ENCODE assay signal across 38 cellular contexts in the genomic region with DNA sequence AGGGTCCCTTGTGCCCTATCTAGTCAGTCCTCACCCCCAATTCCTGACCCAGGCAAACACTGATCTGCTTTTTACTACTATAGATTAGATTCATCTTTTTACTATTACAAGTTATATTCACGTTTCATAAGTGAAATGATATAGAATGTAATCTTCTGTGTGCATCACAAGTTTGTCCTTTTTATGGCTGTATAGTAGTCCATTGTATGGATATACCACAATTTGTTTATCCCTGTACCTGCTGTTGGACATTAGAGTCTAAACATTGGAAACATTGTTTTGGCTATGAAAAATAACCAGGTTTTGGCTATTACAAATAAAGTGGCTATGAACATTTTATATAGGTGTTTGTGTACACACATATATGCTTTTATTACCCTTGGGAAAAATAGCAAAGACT.
"Had no signal": no experiment of that assay in that cellular context is flagged by ENCODE, and none has a peak within 500 bp of the region (broad histone marks: within the 10 kb centered on the region; RNA-seq: fewer than 3 reads in every experiment).

No MANE protein-coding gene starts in this region.

- H3K4me1 Mint-ChIP-seq: activated B cell treated with CpG ODN at 0.5 μM for 24 hours; activated CD4-positive, alpha-beta T cell treated with anti-CD3 and anti-CD28 coated beads, Interleukin-2, amount 10 ng/mL, durations not matched to agents 24 days and 14 days; activated naive CD8-positive, alpha-beta T cell treated with anti-CD3 and anti-CD28 coated beads for 36 hours; activated T-helper 17 cell treated with anti-CD3 and anti-CD28 coated beads, Interleukin-2, amount 50 U/mL, for 72 hours; central memory CD8-positive, alpha-beta T cell had no signal

- H3K4me3 Mint-ChIP-seq: activated B cell treated with CpG ODN at 0.5 μM for 24 hours; activated CD4-positive, alpha-beta memory T cell treated with anti-CD3 and anti-CD28 coated beads for 36 hours; activated CD4-positive, alpha-beta T cell treated with anti-CD3 and anti-CD28 coated beads, Interleukin-2, amount 10 ng/mL, durations not matched to agents 24 days and 14 days; activated CD8-positive, alpha-beta T cell treated with anti-CD3 and anti-CD28 coated beads for 36 hours; activated naive CD4-positive, alpha-beta T cell treated with anti-CD3 and anti-CD28 coated beads for 36 hours; activated naive CD8-positive, alpha-beta T cell treated with anti-CD3 and anti-CD28 coated beads for 36 hours; activated T-cell treated with anti-CD3 and anti-CD28 coated beads, Interleukin-2, amount 50 U/mL, for 4 hours; activated T-cell treated with anti-CD3 and anti-CD28 coated beads, Interleukin-2, amount 50 U/mL, for 72 hours; activated T-helper 1 cell treated with anti-CD3 and anti-CD28 coated beads, Interleukin-12 subunit alpha, Interleukin-12 subunit beta, Interleukin-2, Interleukin-4 antibody, amounts not matched to agents 30 ng/mL and 10 ng/mL and 1 ng/mL, durations not matched to agents 14 hours and 24 hours and 36 hours; activated T-helper 17 cell treated with anti-CD3 and anti-CD28 coated beads, Interleukin-2, amount 50 U/mL, for 72 hours; central memory CD8-positive, alpha-beta T cell; T-helper 1 cell treated with Interleukin-12 subunit alpha and Interleukin-12 subunit beta and Interleukin-4 antibody, amounts not matched to agents 30 μg/mL and 1 μg/mL, for 36 hours; T-helper 2 cell treated with Interferon-gamma antibody and Interleukin-4, amounts not matched to agents 5 μg/mL and 100 μg/mL, for 36 hours had no signal

- H3K9me3 ChIP-seq: body of pancreas, colonic mucosa had no signal

- H3K27ac Mint-ChIP-seq: activated B cell treated with CpG ODN at 0.5 μM for 24 hours; activated CD4-positive, alpha-beta memory T cell treated with anti-CD3 and anti-CD28 coated beads for 36 hours; activated CD4-positive, alpha-beta T cell treated with anti-CD3 and anti-CD28 coated beads, Interleukin-2, amount 10 ng/mL, durations not matched to agents 24 days and 14 days; activated CD8-positive, alpha-beta T cell treated with anti-CD3 and anti-CD28 coated beads for 36 hours; activated naive CD4-positive, alpha-beta T cell treated with anti-CD3 and anti-CD28 coated beads for 36 hours; activated naive CD4-positive, alpha-beta T cell treated with anti-CD3 and anti-CD28 coated beads, Interleukin-2, amount 50 U/mL, for 72 hours; activated naive CD8-positive, alpha-beta T cell treated with anti-CD3 and anti-CD28 coated beads for 36 hours; activated T-cell treated with anti-CD3 and anti-CD28 coated beads, Interleukin-2, amount 50 U/mL, for 72 hours; activated T-helper 1 cell treated with anti-CD3 and anti-CD28 coated beads, Interleukin-12 subunit alpha, Interleukin-12 subunit beta, Interleukin-2, Interleukin-4 antibody, amounts not matched to agents 30 ng/mL and 10 ng/mL and 1 ng/mL, durations not matched to agents 14 hours and 24 hours and 36 hours; activated T-helper 17 cell treated with anti-CD3 and anti-CD28 coated beads, Interleukin-2, amount 50 U/mL, for 72 hours; T-helper 1 cell treated with Interleukin-12 subunit alpha and Interleukin-12 subunit beta and Interleukin-4 antibody, amounts not matched to agents 30 μg/mL and 1 μg/mL, for 36 hours; T-helper 2 cell treated with Interferon-gamma antibody and Interleukin-4, amounts not matched to agents 5 μg/mL and 100 μg/mL, for 36 hours had no signal

- ATAC-seq: activated CD8-positive, alpha-beta T cell treated with anti-CD3 and anti-CD28 coated beads for 36 hours; activated naive CD4-positive, alpha-beta T cell treated with anti-CD3 and anti-CD28 coated beads, Interleukin-2, amount 50 U/mL, for 72 hours; activated T-cell treated with anti-CD3 and anti-CD28 coated beads, Interleukin-2, amount 50 U/mL, for 4 hours; activated T-cell treated with anti-CD3 and anti-CD28 coated beads, Interleukin-2, amount 50 U/mL, for 72 hours; activated T-helper 17 cell treated with anti-CD3 and anti-CD28 coated beads, Interleukin-2, amount 50 U/mL, for 72 hours; body of pancreas had no signal

- H3K4me1 ChIP-seq: adrenal gland, body of pancreas, breast epithelium, colonic mucosa had no signal

- H3K27me3 Mint-ChIP-seq: activated naive CD8-positive, alpha-beta T cell treated with anti-CD3 and anti-CD28 coated beads for 36 hours had no signal

- FAIRE-seq: astrocyte, TTC549 had no signal

- DNase-seq: activated B cell treated with CpG ODN at 0.5 μM for 24 hours; activated CD4-positive, alpha-beta memory T cell treated with anti-CD3 and anti-CD28 coated beads for 36 hours; activated CD4-positive, alpha-beta T cell treated with anti-CD3 and anti-CD28 coated beads for 4 hours; activated CD4-positive, alpha-beta T cell treated with anti-CD3 and anti-CD28 coated beads, Interleukin-2, amount 10 ng/mL, durations not matched to agents 24 days and 14 days; activated CD4-positive, alpha-beta T cell treated with anti-CD3 and anti-CD28 coated beads, Interleukin-2, amount 50 U/mL, for 1 hour; activated CD4-positive, alpha-beta T cell treated with anti-CD3 and anti-CD28 coated beads, Interleukin-2, amount 50 U/mL, for 4 hours; activated CD4-positive, CD25-positive, alpha-beta regulatory T cell treated with anti-CD3 and anti-CD28 coated beads, Interleukin-2, amount 50 U/mL, for 72 hours; activated CD8-positive, alpha-beta memory T cell treated with anti-CD3 and anti-CD28 coated beads, Interleukin-2, amount 50 U/mL, for 4 hours; activated CD8-positive, alpha-beta T cell treated with anti-CD3 and anti-CD28 coated beads for 36 hours; activated effector memory CD4-positive, alpha-beta T cell treated with anti-CD3 and anti-CD28 coated beads, Interleukin-2, amount 50 U/mL, for 16 hours; activated gamma-delta T cell treated with Interleukin-2 at 50 U/mL for 16 hours; activated naive CD4-positive, alpha-beta T cell; activated naive CD4-positive, alpha-beta T cell treated with anti-CD3 and anti-CD28 coated beads for 36 hours; activated naive CD4-positive, alpha-beta T cell treated with anti-CD3 and anti-CD28 coated beads, Interleukin-2, amount 50 U/mL, for 16 hours; activated naive CD8-positive, alpha-beta T cell treated with anti-CD3 and anti-CD28 coated beads for 36 hours; activated T-cell treated with anti-CD3 and anti-CD28 coated beads for 4 hours; activated T-cell treated with anti-CD3 and anti-CD28 coated beads, Interleukin-2, amount 50 U/mL, for 1 hour; activated T-cell treated with anti-CD3 and anti-CD28 coated beads, Interleukin-2, amount 50 U/mL, for 4 hours; activated T-cell treated with anti-CD3 and anti-CD28 coated beads, Interleukin-2, amount 50 U/mL, for 72 hours; adrenal gland; amniotic stem cell; aorta; body of pancreas; brain microvascular endothelial cell; cerebellar nuclear complex; colonic mucosa; T-helper 2 cell; T-helper 9 cell; WERI-Rb-1 had no signal

- H3K36me3 Mint-ChIP-seq: activated CD4-positive, alpha-beta memory T cell treated with anti-CD3 and anti-CD28 coated beads for 36 hours; activated naive CD4-positive, alpha-beta T cell treated with anti-CD3 and anti-CD28 coated beads, Interleukin-2, amount 50 U/mL, for 72 hours; activated naive CD8-positive, alpha-beta T cell treated with anti-CD3 and anti-CD28 coated beads for 36 hours had no signal

- H3K9me3 Mint-ChIP-seq: activated T-helper 17 cell treated with anti-CD3 and anti-CD28 coated beads, Interleukin-2, amount 50 U/mL, for 72 hours; central memory CD8-positive, alpha-beta T cell; T-helper 1 cell treated with Interleukin-12 subunit alpha and Interleukin-12 subunit beta and Interleukin-4 antibody, amounts not matched to agents 30 μg/mL and 1 μg/mL, for 36 hours had no signal

- H3K27me3 ChIP-seq: adrenal gland, body of pancreas, brain microvascular endothelial cell, breast epithelium, colonic mucosa had no signal

- H3K4me3 ChIP-seq: adrenal gland, body of pancreas, breast epithelium, colonic mucosa had no signal

- H3K27ac ChIP-seq: adrenal gland, body of pancreas, brain microvascular endothelial cell, breast epithelium, colonic mucosa, WERI-Rb-1 had no signal

- H3K36me3 ChIP-seq: adrenal gland, brain microvascular endothelial cell, breast epithelium, colonic mucosa, WERI-Rb-1 had no signal
